ENCODE assay signal across 18 cellular contexts in genomic region chr17:17110520-17110919, GRCh38.
DNase-seq lines count a peak whose midpoint lies in the region; ATAC-seq and TF ChIP-seq lines count a peak whose summit lies in the region.
"Had no signal": no experiment of that assay in that cellular context is flagged by ENCODE, and none has a peak within 500 bp of the region (broad histone marks: within the 10 kb centered on the region; RNA-seq: fewer than 3 reads in every experiment).

No MANE protein-coding gene starts in this region.

- TF ChIP-seq POLR2A in tibial nerve (IDR thresholded peaks at IDR 0.05): no peak

- TF ChIP-seq EP300 in tibial nerve (IDR thresholded peaks at IDR 0.05): no peak

- peaks cover 5% of the 10 kb centered on the region for H3K36me3 Mint-ChIP-seq in activated CD4-positive, alpha-beta T cell treated with anti-CD3 and anti-CD28 coated beads, Interleukin-2, amount 10 ng/mL, durations not matched to agents 7 days and 5 days (ENCODE audit: low read depth)
- peaks cover 8% of the 10 kb centered on the region for H3K36me3 Mint-ChIP-seq in MCF 10A (ENCODE audit: insufficient read depth, unreplicated experiment)
- H3K36me3 Mint-ChIP-seq: activated CD8-positive, alpha-beta memory T cell treated with anti-CD3 and anti-CD28 coated beads, Interleukin-2, amount 10 ng/mL, durations not matched to agents 7 days and 5 days had no signal

- no TSS peak for BruUV-seq in MCF 10A (replicated peaks; lab: Mats Ljungman, UMichigan)

- ATAC-seq in lower lobe of right lung (no peak), HG03439 (IDR thresholded peaks at IDR 0.05; ENCODE audit: unreplicated experiment) (no peak)

- 51% methylated on average over 5 of the region's 5 CpGs for WGBS in tibial nerve, 2 donors

- peaks cover 82% of the 10 kb centered on the region for H3K4me1 ChIP-seq in lower lobe of right lung
- H3K4me1 ChIP-seq in tibial nerve: peaks cover 3 to 98% (median 66%) of the 10 kb centered on the region in 4 donors

- DNase-seq in activated CD4-positive, alpha-beta T cell treated with anti-CD3 and anti-CD28 coated beads, Interleukin-2, amount 10 ng/mL, durations not matched to agents 7 days and 5 days: no peak
- no peak for DNase-seq in activated CD4-positive, alpha-beta T cell treated with anti-CD3 and anti-CD28 coated beads for 48 hours
- DNase-seq in MCF 10A (ENCODE audit: unreplicated experiment) (no peak), lower lobe of right lung (no peak), tibial nerve (ENCODE audit: low spot score in 2 of 2) (no peak), D341Med (ENCODE audit: low spot score) (no peak), ureter (ENCODE audit: low spot score) (no peak)
- DNase-seq: activated naive CD4-positive, alpha-beta T cell; C1 segment of cervical spinal cord; mesenchymal stem cell; NCI-H1092 treated with DMSO at 0.1 percent for 48 hours; NCI-H82 had no signal

- no peak overlapping the region for H3K4me3 ChIP-seq in lower lobe of right lung
- no peak overlapping the region for H3K4me3 ChIP-seq in tibial nerve
- H3K4me3 ChIP-seq: right lobe of liver, thoracic aorta had no signal

- no peaks in the 10 kb centered on the region for H3K27me3 Mint-ChIP-seq in activated CD4-positive, alpha-beta T cell treated with anti-CD3 and anti-CD28 coated beads, Interleukin-2, amount 10 ng/mL, durations not matched to agents 7 days and 5 days
- H3K27me3 Mint-ChIP-seq in MCF 10A (ENCODE audit: insufficient read depth, unreplicated experiment): no peaks in the 10 kb centered on the region
- H3K27me3 Mint-ChIP-seq: activated CD8-positive, alpha-beta memory T cell treated with anti-CD3 and anti-CD28 coated beads, Interleukin-2, amount 10 ng/mL, durations not matched to agents 7 days and 5 days had no signal

- H3K36me3 ChIP-seq in lower lobe of right lung (no peaks in the 10 kb centered on the region), tibial nerve (no peaks in the 10 kb centered on the region)
- H3K36me3 ChIP-seq: right lobe of liver, thoracic aorta had no signal

- H3K9me3 ChIP-seq in lower lobe of right lung: no peaks in the 10 kb centered on the region
- no peaks in the 10 kb centered on the region for H3K9me3 ChIP-seq in tibial nerve
- H3K9me3 ChIP-seq: right lobe of liver, thoracic aorta had no signal

- no peak overlapping the region for H3K4me3 Mint-ChIP-seq in activated CD4-positive, alpha-beta T cell treated with anti-CD3 and anti-CD28 coated beads, Interleukin-2, amount 10 ng/mL, durations not matched to agents 7 days and 5 days
- no peak overlapping the region for H3K4me3 Mint-ChIP-seq in MCF 10A (ENCODE audit: unreplicated experiment)
- H3K4me3 Mint-ChIP-seq: activated CD8-positive, alpha-beta memory T cell treated with anti-CD3 and anti-CD28 coated beads, Interleukin-2, amount 10 ng/mL, durations not matched to agents 7 days and 5 days had no signal

- POLR2A ChIA-PET in activated CD4-positive, alpha-beta T cell treated with anti-CD3 and anti-CD28 coated beads, Interleukin-2, amount 10 ng/mL, durations not matched to agents 7 days and 5 days (lab: Charles Lee): no interaction called here
- POLR2A ChIA-PET in MCF 10A (lab: Yijun Ruan, JAX): interaction anchor here (0.6 kb wide), 1 partner anchor 43 kb away, joined by 3 read pairs; no protein-coding TSS in a partner anchor

- peak overlapping the region; percentile 73 for H3K27ac ChIP-seq in lower lobe of right lung
- H3K27ac ChIP-seq in tibial nerve: peak overlapping the region in 3 of 4 donors; percentile 23 to 87 (median 68)
- H3K27ac ChIP-seq: 22Rv1, KMS-11, right lobe of liver, thoracic aorta had no signal

- intact Hi-C loops in MCF 10A (cut with micrococcal nuclease): no loop called here
- intact Hi-C loops in lower lobe of right lung (cut with DNase I): no loop called here

- peak overlapping the region; percentile 82 for H3K27ac Mint-ChIP-seq in activated CD4-positive, alpha-beta T cell treated with anti-CD3 and anti-CD28 coated beads, Interleukin-2, amount 10 ng/mL, durations not matched to agents 7 days and 5 days
- H3K27ac Mint-ChIP-seq in MCF 10A (ENCODE audit: low read depth, unreplicated experiment): peak overlapping the region; percentile 64

- H3K9me3 Mint-ChIP-seq in activated CD4-positive, alpha-beta T cell treated with anti-CD3 and anti-CD28 coated beads, Interleukin-2, amount 10 ng/mL, durations not matched to agents 7 days and 5 days: no peaks in the 10 kb centered on the region
- H3K9me3 Mint-ChIP-seq in MCF 10A (ENCODE audit: unreplicated experiment): no peaks in the 10 kb centered on the region

- H3K27me3 ChIP-seq in lower lobe of right lung (ENCODE audit: low read depth) (no peaks in the 10 kb centered on the region), tibial nerve (no peaks in the 10 kb centered on the region)
- H3K27me3 ChIP-seq: right lobe of liver had no signal

- CTCF ChIA-PET in activated CD4-positive, alpha-beta T cell treated with anti-CD3 and anti-CD28 coated beads, Interleukin-2, amount 10 ng/mL, durations not matched to agents 7 days and 5 days (lab: Charles Lee): interaction anchor here (1.0 to 1.3 kb wide), 3 partner anchors 9 to 30 kb away, joined by 3 to 4 read pairs (median 4); no protein-coding TSS in a partner anchor
- CTCF ChIA-PET in MCF 10A (lab: Yijun Ruan, JAX): interaction anchor here (0.6 to 0.7 kb wide), 2 partner anchors 8 to 11 kb away, joined by 3 read pairs; no protein-coding TSS in a partner anchor

- H3K4me1 Mint-ChIP-seq in activated CD4-positive, alpha-beta T cell treated with anti-CD3 and anti-CD28 coated beads, Interleukin-2, amount 10 ng/mL, durations not matched to agents 7 days and 5 days: peaks cover 61% of the 10 kb centered on the region
- H3K4me1 Mint-ChIP-seq in MCF 10A (ENCODE audit: insufficient read depth, unreplicated experiment): peaks cover 33% of the 10 kb centered on the region

- no peak for TF ChIP-seq CTCF in MCF 10A (IDR thresholded peaks at IDR 0.05; ENCODE audit: unreplicated experiment)
- no peak for TF ChIP-seq CTCF in lower lobe of right lung (IDR thresholded peaks at IDR 0.05)
- no peak for TF ChIP-seq CTCF in tibial nerve (IDR thresholded peaks at IDR 0.05)
